In genomic region chr22:32920032-32920628, GRCh38 we compare ENCODE assay signal across 13 cellular contexts.
DNase-seq lines count a peak whose midpoint lies in the region; ATAC-seq and TF ChIP-seq lines count a peak whose summit lies in the region.
"Had no signal": no experiment of that assay in that cellular context is flagged by ENCODE, and none has a peak within 500 bp of the region (broad histone marks: within the 10 kb centered on the region; RNA-seq: fewer than 3 reads in every experiment).

No MANE protein-coding gene starts in this region.

- ATAC-seq in psoas muscle (peak; percentile 36 to 75 (median 53)), HG03469 (IDR thresholded peaks at IDR 0.05; ENCODE audit: unreplicated experiment) (no peak)
- ATAC-seq: stimulated activated naive CD8-positive, alpha-beta T cell treated with anti-CD3 and anti-CD28 coated beads, Interleukin-15, Interleukin-2, amounts not matched to agents 100 U/mL and 50 U/mL, for 24 hours had no signal

- peaks cover 0 to 11% (median 5%) of the 10 kb centered on the region in 3 donors for H3K27me3 ChIP-seq in psoas muscle (ENCODE audit: insufficient read depth in 3 of 3, low read length in 2 of 3)
- H3K27me3 ChIP-seq in MM.1S (replicated peaks; ENCODE audit: insufficient read depth, low read length), result no peaks in the 10 kb centered on the region
- H3K27me3 ChIP-seq: BLaER1, neural progenitor cell had no signal

- H3K36me3 ChIP-seq in psoas muscle (ENCODE audit: insufficient read depth in 1 of 2, low read depth in 1 of 2) (no peaks in the 10 kb centered on the region), MM.1S (replicated peaks; ENCODE audit: insufficient read depth, low read length) (no peaks in the 10 kb centered on the region)
- H3K36me3 ChIP-seq: BLaER1, neural progenitor cell had no signal

- no peak overlapping the region for H3K4me3 ChIP-seq in foreskin fibroblast (ENCODE audit: low read depth in 1 of 2, low read length in 2 of 2)
- H3K4me3 ChIP-seq in psoas muscle, result no peak overlapping the region
- H3K4me3 ChIP-seq in MM.1S (ENCODE audit: low read length), result no peak overlapping the region
- H3K4me3 ChIP-seq: BLaER1, neural progenitor cell had no signal

- no peaks in the 10 kb centered on the region for H3K9me2 ChIP-seq in MM.1S (replicated peaks; ENCODE audit: insufficient read depth, low read length)

- H2AFZ ChIP-seq in MM.1S (ENCODE audit: low read length), result no peak overlapping the region
- H2AFZ ChIP-seq: neural progenitor cell had no signal

- H3K27ac ChIP-seq in psoas muscle (no peak overlapping the region), MM.1S (ENCODE audit: low read length) (no peak overlapping the region)
- H3K27ac ChIP-seq: BLaER1, neural progenitor cell had no signal

- TF ChIP-seq CTCF in foreskin fibroblast (IDR thresholded peaks at IDR 0.05; ENCODE audit: low read depth, low read length) (no peak), psoas muscle (IDR thresholded peaks at IDR 0.05) (no peak), MM.1S (IDR thresholded peaks at IDR 0.05; ENCODE audit: low read length) (no peak)

- H4K20me1 ChIP-seq in MM.1S (ENCODE audit: insufficient read depth, low read length), result no peaks in the 10 kb centered on the region
- H4K20me1 ChIP-seq: BLaER1 had no signal

- no peaks in the 10 kb centered on the region for H3K9me3 ChIP-seq in psoas muscle
- H3K9me3 ChIP-seq in MM.1S (replicated peaks; ENCODE audit: insufficient read depth, low read length), result no peaks in the 10 kb centered on the region

- DNase-seq in GM03348 (ENCODE audit: low spot score) (peak; percentile 60), SIG-M5 (lab: John Stamatoyannopoulos, UW) (peak; percentile 41), foreskin fibroblast (peak; percentile 26 to 31), psoas muscle (peak; percentile 49 to 71), NCI-H526 treated with DMSO at 0.1 percent for 48 hours (lab: John Stamatoyannopoulos, UW) (no peak), MM.1S (no peak), NCI-H2107 treated with DMSO at 0.1 percent for 48 hours (lab: John Stamatoyannopoulos, UW; ENCODE audit: unreplicated experiment) (no peak)
- DNase-seq: endodermal cell; NCI-H510A; stimulated activated naive CD8-positive, alpha-beta T cell treated with anti-CD3 and anti-CD28 coated beads, Interleukin-15, Interleukin-2, amounts not matched to agents 100 U/mL and 50 U/mL, for 24 hours had no signal

- no peaks in the 10 kb centered on the region for H3K79me2 ChIP-seq in MM.1S (ENCODE audit: low read length)

- 18 to 33% (median 21%) methylated on average over 12 of the region's 12 CpGs for WGBS in psoas muscle, 3 donors

- no peaks in the 10 kb centered on the region for H3F3A ChIP-seq in MM.1S (ENCODE audit: insufficient read depth, low read length)

- no peak overlapping the region for H3K9ac ChIP-seq in MM.1S (ENCODE audit: low read length)
- H3K9ac ChIP-seq: BLaER1, neural progenitor cell had no signal

- H3K4me1 ChIP-seq in psoas muscle, result no peaks in the 10 kb centered on the region
- H3K4me1 ChIP-seq in MM.1S (ENCODE audit: low read length), result no peaks in the 10 kb centered on the region

- H3K4me2 ChIP-seq in MM.1S (ENCODE audit: low read depth, low read length), result no peak overlapping the region
- H3K4me2 ChIP-seq: neural progenitor cell had no signal

- intact Hi-C loops in psoas muscle (cut with DNase I), result no loop called here

Comparison
In these comparisons a context has a peak if more than half of its experiments do, and no peak if none do; other contexts are left out.
1. DNase-seq: peak in GM03348 (single experiment), SIG-M5 (single experiment), foreskin fibroblast (2 of 2) and psoas muscle (2 of 2); none in NCI-H526 treated with DMSO at 0.1 percent for 48 hours (single experiment), MM.1S (single experiment) and NCI-H2107 treated with DMSO at 0.1 percent for 48 hours (single experiment).